ENCODE assay signal across 8 cellular contexts in the genomic region with DNA sequence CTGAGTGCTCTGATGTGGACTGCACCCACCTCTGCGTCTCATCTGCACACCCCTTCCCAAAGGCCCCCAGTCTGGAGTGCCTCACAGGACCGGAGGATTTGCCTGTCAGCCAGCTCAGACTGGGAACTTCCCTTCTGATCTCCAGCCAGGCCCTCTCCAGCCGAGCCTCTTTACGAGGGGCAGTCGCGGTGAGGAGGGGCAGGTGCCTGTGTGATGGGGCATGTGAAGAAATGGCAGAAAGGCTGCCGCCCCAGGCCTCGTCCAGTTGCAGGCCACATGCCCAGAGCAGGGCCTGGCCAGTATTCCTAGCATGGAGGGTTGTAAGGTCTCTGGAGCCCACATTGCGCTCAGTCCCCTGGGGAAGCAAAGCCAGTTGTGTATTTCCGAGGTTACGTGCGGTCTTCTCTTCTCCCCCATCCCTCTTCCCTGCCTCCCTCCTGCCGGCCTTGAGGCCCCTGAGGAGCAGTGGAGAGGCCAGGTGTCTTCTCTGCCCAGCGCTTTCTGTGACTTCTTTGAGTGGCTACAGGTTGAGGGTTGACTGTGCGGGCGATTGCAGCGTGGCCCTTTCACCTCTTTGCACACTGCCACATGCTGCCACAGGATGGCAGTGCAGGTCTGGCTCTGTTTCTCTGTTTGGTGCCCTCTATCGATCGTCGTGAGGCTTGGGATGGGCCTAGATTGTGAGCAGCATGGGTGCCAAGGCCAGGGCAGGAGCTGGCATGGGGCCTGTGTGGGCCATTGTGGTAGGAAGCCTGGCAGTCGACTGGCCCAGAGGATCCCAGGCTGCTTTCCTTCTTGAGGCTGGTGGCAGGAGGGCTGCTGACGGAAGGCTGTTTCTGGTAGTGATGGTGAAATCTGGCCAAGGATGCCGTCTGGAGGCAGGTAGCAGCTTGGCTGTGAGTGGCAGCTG. TPM values are rescaled to one million over a fixed set of nuclear protein-coding genes. Genes with fewer than 3 reads are reported as not detected.
DNase-seq lines count a peak whose midpoint lies in the region; ATAC-seq and TF ChIP-seq lines count a peak whose summit lies in the region.

No MANE protein-coding gene starts in this region.

- peak; percentile 100 for TF ChIP-seq CTCF in OCI-LY1 (IDR thresholded peaks at IDR 0.05; ENCODE audit: low read length)
- peak; percentile 100 for TF ChIP-seq CTCF in epithelial cell of proximal tubule (conservative IDR thresholded peaks at IDR 0.05; ENCODE audit: low read depth, low read length)

- POLR2A ChIA-PET in naive thymus-derived CD8-positive, alpha-beta T cell (lab: Charles Lee): interaction anchor here (0.7 to 12.7 kb wide), 2 partner anchors 8 to 15 kb away, joined by 3 to 193 read pairs; no protein-coding TSS in a partner anchor

- no peak overlapping the region for H3K4me3 ChIP-seq in OCI-LY1 (ENCODE audit: low read depth, low read length, poor library complexity, severe bottlenecking)
- no peak overlapping the region for H3K4me3 ChIP-seq in epithelial cell of proximal tubule (ENCODE audit: low read depth, low read length)

- H3K9ac ChIP-seq in OCI-LY1 (ENCODE audit: low read length): no peak overlapping the region

- no peaks in the 10 kb centered on the region for H3K27me3 ChIP-seq in OCI-LY1 (ENCODE audit: insufficient read depth, low read length)

- H3K9me2 ChIP-seq in OCI-LY1 (ENCODE audit: low read depth, low read length): no peaks in the 10 kb centered on the region

- peaks cover 26% of the 10 kb centered on the region for H3K4me1 ChIP-seq in OCI-LY1 (ENCODE audit: insufficient read depth, low read length, severe bottlenecking)

- ATAC-seq in HG02852 (IDR thresholded peaks at IDR 0.05; ENCODE audit: unreplicated experiment) (peak; percentile 51), HG03378 (IDR thresholded peaks at IDR 0.05; ENCODE audit: unreplicated experiment) (no peak)
- ATAC-seq in naive thymus-derived CD8-positive, alpha-beta T cell: peak; percentile 80 to 90

- peaks cover 30% of the 10 kb centered on the region for H3K79me2 ChIP-seq in OCI-LY1 (ENCODE audit: insufficient read depth, low read length)

- H3K4me1 Mint-ChIP-seq in naive thymus-derived CD8-positive, alpha-beta T cell: peaks cover 39 to 83% (median 63%) of the 10 kb centered on the region in 4 donors
- peaks cover 51% of the 10 kb centered on the region for H3K4me1 Mint-ChIP-seq in stimulated activated naive CD8-positive, alpha-beta T cell treated with anti-CD3 and anti-CD28 coated beads, Interleukin-15, Interleukin-2, amounts not matched to agents 100 ng/mL and 50 ng/mL, for 24 hours (ENCODE audit: low read depth)

- peaks cover 0 to 75% (median 13%) of the 10 kb centered on the region in 3 donors for H3K36me3 Mint-ChIP-seq in naive thymus-derived CD8-positive, alpha-beta T cell
- H3K36me3 Mint-ChIP-seq in stimulated activated naive CD8-positive, alpha-beta T cell treated with anti-CD3 and anti-CD28 coated beads, Interleukin-15, Interleukin-2, amounts not matched to agents 100 ng/mL and 50 ng/mL, for 24 hours (ENCODE audit: low read depth): peaks cover 70% of the 10 kb centered on the region

- H3K27ac Mint-ChIP-seq in naive thymus-derived CD8-positive, alpha-beta T cell: peak overlapping the region; percentile 54 to 94 (median 87)
- peak overlapping the region; percentile 62 for H3K27ac Mint-ChIP-seq in stimulated activated naive CD8-positive, alpha-beta T cell treated with anti-CD3 and anti-CD28 coated beads, Interleukin-15, Interleukin-2, amounts not matched to agents 100 ng/mL and 50 ng/mL, for 24 hours

- no peak overlapping the region for H3K27ac ChIP-seq in OCI-LY1 (ENCODE audit: low read depth, low read length, poor library complexity, severe bottlenecking)

- H3K4me3 Mint-ChIP-seq in naive thymus-derived CD8-positive, alpha-beta T cell: peak overlapping the region in 8 of 10 donors; percentile 1 to 62 (median 42)
- peak overlapping the region; percentile 17 for H3K4me3 Mint-ChIP-seq in stimulated activated naive CD8-positive, alpha-beta T cell treated with anti-CD3 and anti-CD28 coated beads, Interleukin-15, Interleukin-2, amounts not matched to agents 100 ng/mL and 50 ng/mL, for 24 hours

- H4K20me1 ChIP-seq in OCI-LY1 (ENCODE audit: insufficient read depth, low read length): no peaks in the 10 kb centered on the region

- H3K36me3 ChIP-seq in OCI-LY1 (ENCODE audit: insufficient read depth, low read length): peaks cover 65% of the 10 kb centered on the region

- H3K9me3 ChIP-seq in OCI-LY1 (ENCODE audit: low read length): no peaks in the 10 kb centered on the region

- no peaks in the 10 kb centered on the region for H3F3A ChIP-seq in OCI-LY1 (ENCODE audit: insufficient read depth, low read length)

- DNase-seq in ELR (ENCODE audit: low read depth): peak; percentile 84
- DNase-seq in activated T-cell treated with anti-CD3 and anti-CD28 coated beads for 1 hour (ENCODE audit: low read depth): peak; percentile 60
- DNase-seq in epithelial cell of proximal tubule (ENCODE audit: low read depth): peak; percentile 26
- peak; percentile 54 to 87 (median 72) for DNase-seq in naive thymus-derived CD8-positive, alpha-beta T cell

- H3K4me2 ChIP-seq in OCI-LY1 (ENCODE audit: low read length): no peak overlapping the region

- no peak overlapping the region for H2AFZ ChIP-seq in OCI-LY1 (ENCODE audit: low read length)

- H3K9me3 Mint-ChIP-seq in naive thymus-derived CD8-positive, alpha-beta T cell: no peaks in the 10 kb centered on the region
- H3K9me3 Mint-ChIP-seq in stimulated activated naive CD8-positive, alpha-beta T cell treated with anti-CD3 and anti-CD28 coated beads, Interleukin-15, Interleukin-2, amounts not matched to agents 100 ng/mL and 50 ng/mL, for 24 hours: no peaks in the 10 kb centered on the region

- no peaks in the 10 kb centered on the region for H3K27me3 Mint-ChIP-seq in naive thymus-derived CD8-positive, alpha-beta T cell
- no peaks in the 10 kb centered on the region for H3K27me3 Mint-ChIP-seq in stimulated activated naive CD8-positive, alpha-beta T cell treated with anti-CD3 and anti-CD28 coated beads, Interleukin-15, Interleukin-2, amounts not matched to agents 100 ng/mL and 50 ng/mL, for 24 hours

RNA-seq across cellular contexts. Expression of a gene that starts 5.3 kb away (rescaled TPM):
- 82.6 and 102 TPM in 2 replicates for total RNA-seq in epithelial cell of proximal tubule
- 100 to 1,000 TPM; 223 to 227 TPM for total RNA-seq in naive thymus-derived CD8-positive, alpha-beta T cell
- polyA plus RNA-seq in naive thymus-derived CD8-positive, alpha-beta T cell: 10 to 100 TPM; 49.0 to 92.8 (median 55.1) TPM

Comparison
In these comparisons a context has a peak if more than half of its experiments do, and no peak if none do; other contexts are left out.
1. DNase-seq: peak in every context shown above with its lines; median percentile 84 in ELR; 72 in naive thymus-derived CD8-positive, alpha-beta T cell; 60 in activated T-cell treated with anti-CD3 and anti-CD28 coated beads for 1 hour; 26 in epithelial cell of proximal tubule.